ENCODE assay signal across 17 cellular contexts in genomic region chr3:4812509-4812908, GRCh38.
"Had no signal": no experiment of that assay in that cellular context is flagged by ENCODE, and none has a peak within 500 bp of the region (broad histone marks: within the 10 kb centered on the region; RNA-seq: fewer than 3 reads in every experiment).

No MANE protein-coding gene starts in this region.

- H3K27ac Mint-ChIP-seq: activated CD4-positive, alpha-beta T cell treated with anti-CD3 and anti-CD28 coated beads for 36 hours; activated naive CD8-positive, alpha-beta T cell treated with anti-CD3 and anti-CD28 coated beads, Interleukin-2, amount 10 ng/mL, durations not matched to agents 7 days and 5 days; activated T-helper 1 cell treated with anti-CD3 and anti-CD28 coated beads, Interleukin-12 subunit alpha, Interleukin-12 subunit beta, Interleukin-2, Interleukin-4 antibody, amounts not matched to agents 30 ng/mL and 10 ng/mL and 1 ng/mL, durations not matched to agents 14 hours and 24 hours and 36 hours; progenitor cell of endocrine pancreas; stimulated activated naive CD8-positive, alpha-beta T cell treated with anti-CD3 and anti-CD28 coated beads, Interleukin-15, amount 100 ng/mL, for 72 hours had no signal

- H3K27me3 Mint-ChIP-seq: activated CD4-positive, alpha-beta T cell treated with anti-CD3 and anti-CD28 coated beads for 36 hours; activated naive CD8-positive, alpha-beta T cell treated with anti-CD3 and anti-CD28 coated beads, Interleukin-2, amount 10 ng/mL, durations not matched to agents 7 days and 5 days; central memory CD8-positive, alpha-beta T cell; progenitor cell of endocrine pancreas; stimulated activated naive CD8-positive, alpha-beta T cell treated with anti-CD3 and anti-CD28 coated beads, Interleukin-15, amount 100 ng/mL, for 72 hours had no signal

- DNase-seq: activated CD4-positive, alpha-beta T cell treated with anti-CD3 and anti-CD28 coated beads for 36 hours; activated CD4-positive, alpha-beta T cell treated with anti-CD3 and anti-CD28 coated beads, Interleukin-2, amount 50 U/mL, for 48 hours; activated naive CD8-positive, alpha-beta T cell treated with anti-CD3 and anti-CD28 coated beads, Interleukin-2, amount 10 ng/mL, durations not matched to agents 7 days and 5 days; activated T-cell treated with anti-CD3 and anti-CD28 coated beads for 4 hours; cortex of kidney; effector CD4-positive, alpha-beta T cell; lower lobe of right lung; stimulated activated CD4-positive, alpha-beta T cell treated with anti-CD3 and anti-CD28 coated beads, Interleukin-15, amount 100 ng/mL, for 24 hours; stimulated activated CD4-positive, alpha-beta T cell treated with anti-CD3 and anti-CD28 coated beads, Interleukin-2, amount 100 ng/mL, for 48 hours; stimulated activated naive CD8-positive, alpha-beta T cell treated with anti-CD3 and anti-CD28 coated beads, Interleukin-15, amount 100 ng/mL, for 72 hours; upper lobe of right lung had no signal

- H3K27ac ChIP-seq: lower lobe of right lung, suprapubic skin, upper lobe of right lung had no signal

- H3K4me1 Mint-ChIP-seq: central memory CD8-positive, alpha-beta T cell had no signal

- H3K4me3 Mint-ChIP-seq: activated CD4-positive, alpha-beta T cell treated with anti-CD3 and anti-CD28 coated beads for 36 hours; activated naive CD8-positive, alpha-beta T cell treated with anti-CD3 and anti-CD28 coated beads, Interleukin-2, amount 10 ng/mL, durations not matched to agents 7 days and 5 days; activated T-helper 1 cell treated with anti-CD3 and anti-CD28 coated beads, Interleukin-12 subunit alpha, Interleukin-12 subunit beta, Interleukin-2, Interleukin-4 antibody, amounts not matched to agents 30 ng/mL and 10 ng/mL and 1 ng/mL, durations not matched to agents 14 hours and 24 hours and 36 hours; central memory CD8-positive, alpha-beta T cell; stimulated activated naive CD8-positive, alpha-beta T cell treated with anti-CD3 and anti-CD28 coated beads, Interleukin-15, amount 100 ng/mL, for 72 hours had no signal

- H3K9me3 Mint-ChIP-seq: central memory CD8-positive, alpha-beta T cell had no signal

- H3K4me1 ChIP-seq: right atrium auricular region had no signal

- H3K27me3 ChIP-seq: right atrium auricular region, suprapubic skin, upper lobe of right lung had no signal

- H3K9me3 ChIP-seq: suprapubic skin, upper lobe of right lung had no signal

- H3K36me3 ChIP-seq: suprapubic skin had no signal

- ATAC-seq: activated CD4-positive, alpha-beta T cell treated with anti-CD3 and anti-CD28 coated beads for 36 hours; lower lobe of right lung; stimulated activated naive CD8-positive, alpha-beta T cell treated with anti-CD3 and anti-CD28 coated beads, Interleukin-15, amount 100 ng/mL, for 72 hours; upper lobe of right lung had no signal

- H3K4me3 ChIP-seq: lower lobe of right lung, right atrium auricular region, skin epidermis, suprapubic skin, upper lobe of right lung had no signal
